Comparison of ENCODE assay signal across 1 cellular context in the genomic region with DNA sequence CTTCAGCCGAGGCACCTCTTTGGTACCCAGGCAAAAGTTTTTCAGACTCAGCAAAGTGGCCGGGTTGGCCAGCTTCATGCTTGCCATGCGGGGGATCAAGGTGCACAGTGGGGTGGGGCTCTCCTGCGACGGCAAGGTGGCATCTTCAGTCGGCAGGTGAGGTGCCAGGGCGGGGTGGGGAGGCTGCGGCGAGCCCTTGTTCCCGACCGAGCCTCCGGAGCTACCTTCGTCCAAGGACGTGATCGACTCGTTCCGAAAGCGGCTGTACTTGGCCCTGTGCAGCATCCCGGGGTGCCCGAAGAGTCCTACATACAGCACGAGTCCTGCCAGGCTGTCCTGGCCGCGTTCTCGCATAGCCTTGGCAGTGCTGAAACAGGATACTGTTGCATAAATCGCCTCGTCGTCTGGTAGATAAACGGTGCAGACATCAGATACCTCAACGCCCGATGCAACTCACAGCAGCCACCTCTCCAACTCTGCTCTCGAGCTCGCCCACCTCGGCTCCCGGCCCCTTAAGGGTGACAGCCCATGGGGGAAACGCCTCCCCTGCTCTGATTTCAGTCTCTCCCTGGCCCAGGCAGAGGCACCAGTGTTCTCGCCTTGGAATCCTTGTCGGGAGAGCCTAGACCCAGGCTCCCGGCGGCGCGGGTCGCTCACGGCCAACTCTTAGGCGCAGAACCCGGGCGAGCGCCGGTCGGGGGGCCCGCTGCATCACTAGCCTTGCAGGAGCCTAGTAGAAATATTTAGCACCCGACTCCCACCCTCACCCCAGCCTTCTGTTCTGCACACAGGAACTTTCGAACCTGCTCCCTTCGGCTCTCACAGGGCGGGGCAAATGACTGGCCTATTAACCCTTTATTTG.
TF ChIP-seq lines count a peak whose summit lies in the region.

No MANE protein-coding gene starts in this region.

TF ChIP-seq in HCT116, 20 proteins besides CTCF, POLR2A, EP300 and RAD21:
- TF ChIP-seq EGR1 (IDR thresholded peaks at IDR 0.05; ENCODE audit: low read depth): no peak
